In genomic region chr12:57242329-57242690, GRCh38 we compare ENCODE assay signal across 8 cellular contexts. TPM values are rescaled to one million over a fixed set of nuclear protein-coding genes. Genes with fewer than 3 reads are reported as not detected.
DNase-seq lines count a peak whose midpoint lies in the region; ATAC-seq and TF ChIP-seq lines count a peak whose summit lies in the region.

No MANE protein-coding gene starts in this region.

- peaks cover 47% of the 10 kb centered on the region for H3K4me1 ChIP-seq in mesenchymal stem cell (ENCODE audit: control insufficient read depth, insufficient read depth, low read depth, low read length)

- no peaks in the 10 kb centered on the region for H3K79me1 ChIP-seq in mesenchymal stem cell (replicated peaks; ENCODE audit: low read length, poor library complexity, severe bottlenecking)

- no peak overlapping the region for H4K91ac ChIP-seq in mesenchymal stem cell (ENCODE audit: low read length)

- H3K23ac ChIP-seq in mesenchymal stem cell (ENCODE audit: low read length in 2 of 2) = no peak overlapping the region

- DNase-seq in AG10803 (ENCODE audit: low read depth) (no peak), mesenchymal stem cell (no peak), CD1c-positive myeloid dendritic cell (ENCODE audit: extremely low spot score) (no peak), GM13977 (ENCODE audit: low spot score) (no peak), HPDE6-E6E7 (ENCODE audit: extremely low spot score) (no peak)

- peaks cover 41% of the 10 kb centered on the region for H3K4me1 Mint-ChIP-seq in activated T-helper 17 cell treated with anti-CD3 and anti-CD28 coated beads, Interleukin-2, amount 50 U/mL, for 72 hours

- ATAC-seq in activated T-helper 17 cell treated with anti-CD3 and anti-CD28 coated beads, Interleukin-2, amount 50 U/mL, for 72 hours (replicated peaks) = no peak
- no peak for ATAC-seq in GM18498 (IDR thresholded peaks at IDR 0.05; ENCODE audit: unreplicated experiment)

- H2BK5ac ChIP-seq in mesenchymal stem cell (ENCODE audit: low read depth, low read length, poor library complexity, severe bottlenecking) = no peak overlapping the region

- 8% methylated on average over 18 of the region's 18 CpGs for whole genome bisulfite sequencing in mesenchymal stem cell

- H3K27me3 ChIP-seq in mesenchymal stem cell (ENCODE audit: control insufficient read depth in 1 of 2, insufficient read depth in 1 of 2, low read length in 2 of 2) = peaks cover 42 to 70% of the 10 kb centered on the region in 2 experiments

- H2AK5ac ChIP-seq in mesenchymal stem cell (ENCODE audit: low read length, severe bottlenecking) = no peak overlapping the region

- peak overlapping the region; percentile 69 for H3K4me2 ChIP-seq in mesenchymal stem cell (ENCODE audit: low read length, poor library complexity, severe bottlenecking)

- H3K9me3 Mint-ChIP-seq in activated T-helper 17 cell treated with anti-CD3 and anti-CD28 coated beads, Interleukin-2, amount 50 U/mL, for 72 hours = no peaks in the 10 kb centered on the region

- no peak for TF ChIP-seq EP300 in Ishikawa (IDR thresholded peaks at IDR 0.05; ENCODE audit: borderline replicate concordance)

- H2BK12ac ChIP-seq in mesenchymal stem cell (ENCODE audit: low read length in 2 of 2) = no peak overlapping the region

- no peak overlapping the region for H3K18ac ChIP-seq in mesenchymal stem cell (ENCODE audit: low read depth in 1 of 2, low read length in 2 of 2)

- H3K27me3 Mint-ChIP-seq in activated T-helper 17 cell treated with anti-CD3 and anti-CD28 coated beads, Interleukin-2, amount 50 U/mL, for 72 hours = peaks cover 50% of the 10 kb centered on the region

- H3K36me3 ChIP-seq in mesenchymal stem cell (ENCODE audit: control insufficient read depth in 1 of 2, insufficient read depth in 2 of 2, low read depth in 1 of 2, low read length in 2 of 2) = no peaks in the 10 kb centered on the region

- no peak overlapping the region for H4K8ac ChIP-seq in mesenchymal stem cell (ENCODE audit: low read length)

- peaks cover 16% of the 10 kb centered on the region for H3K36me3 Mint-ChIP-seq in activated T-helper 17 cell treated with anti-CD3 and anti-CD28 coated beads, Interleukin-2, amount 50 U/mL, for 72 hours (ENCODE audit: low read depth)

- H3K27ac ChIP-seq in mesenchymal stem cell (ENCODE audit: low read length, poor library complexity, severe bottlenecking) = no peak overlapping the region

- no peak overlapping the region for H3K4ac ChIP-seq in mesenchymal stem cell (ENCODE audit: low read depth in 1 of 2, low read length in 2 of 2)

- H3K4me3 ChIP-seq in AG10803 (ENCODE audit: low read length) (peak overlapping the region; percentile 86), mesenchymal stem cell (ENCODE audit: insufficient read depth in 1 of 2, low read depth in 1 of 2, low read length in 2 of 2) (no peak overlapping the region)

- peak overlapping the region; percentile 86 for H3K4me3 Mint-ChIP-seq in activated T-helper 17 cell treated with anti-CD3 and anti-CD28 coated beads, Interleukin-2, amount 50 U/mL, for 72 hours

- no peak overlapping the region for H2AFZ ChIP-seq in mesenchymal stem cell (ENCODE audit: low read depth, low read length)

- no peak overlapping the region for H3K27ac Mint-ChIP-seq in activated T-helper 17 cell treated with anti-CD3 and anti-CD28 coated beads, Interleukin-2, amount 50 U/mL, for 72 hours

- no peak for TF ChIP-seq CTCF in AG10803 (conservative IDR thresholded peaks at IDR 0.05; ENCODE audit: low read length)
- no peak for TF ChIP-seq CTCF in GM13977 (IDR thresholded peaks at IDR 0.05; ENCODE audit: extremely low read depth, insufficient read depth, missing control alignments)

- H2BK120ac ChIP-seq in mesenchymal stem cell (ENCODE audit: low read depth, low read length) = no peak overlapping the region

- no peaks in the 10 kb centered on the region for H3K9me3 ChIP-seq in mesenchymal stem cell (ENCODE audit: control insufficient read depth, low read length)

- H3K9ac ChIP-seq in mesenchymal stem cell (ENCODE audit: low read length) = no peak overlapping the region

- H3K14ac ChIP-seq in mesenchymal stem cell (ENCODE audit: low read length in 2 of 2) = no peak overlapping the region

- no peak for TF ChIP-seq RAD21 in Ishikawa (IDR thresholded peaks at IDR 0.05; ENCODE audit: low read depth)

- in situ Hi-C loops in GM13977 (cut with MboI; ENCODE audit: low pct_unique_long_range_greater_than_20kb, low sequenced_read_pairs, unreplicated experiment) = no loop called here

- H2BK15ac ChIP-seq in mesenchymal stem cell (ENCODE audit: low read depth, poor library complexity, severe bottlenecking) = no peak overlapping the region

TF ChIP-seq in Ishikawa, 13 proteins besides CTCF, POLR2A, EP300 and RAD21:
- no peak for TF ChIP-seq MAX (IDR thresholded peaks at IDR 0.05)
- TF ChIP-seq YY1 (IDR thresholded peaks at IDR 0.05; ENCODE audit: low read depth) = 0 out of 2 replicates have a peak, but pooled peaks have one; percentile 10
- TF ChIP-seq NFIC (IDR thresholded peaks at IDR 0.05) = no peak
- TF ChIP-seq TCF12 (IDR thresholded peaks at IDR 0.05; ENCODE audit: low read depth) = peak; percentile 53; the same call in 1 of the 2 replicates

RNA-seq across cellular contexts. Expression of gene STAC3, which starts 8.7 kb away (rescaled TPM):
- 1 to 10 TPM; 3.2 to 4.5 TPM for total RNA-seq in activated T-helper 17 cell treated with anti-CD3 and anti-CD28 coated beads, Interleukin-2, amount 50 U/mL, for 72 hours
- 0.61 TPM for polyA plus RNA-seq in mesenchymal stem cell (2013, experiment 1 of 2)
- polyA plus RNA-seq in mesenchymal stem cell (2013, experiment 2 of 2) = 0.21 TPM

RNA-seq across cellular contexts. Expression of gene SHMT2, which starts 12.8 kb away (rescaled TPM):
- total RNA-seq in activated T-helper 17 cell treated with anti-CD3 and anti-CD28 coated beads, Interleukin-2, amount 50 U/mL, for 72 hours = 100 to 1,000 TPM; 232 to 320 TPM
- 196 TPM for polyA plus RNA-seq in mesenchymal stem cell (2013, experiment 1 of 2)
- polyA plus RNA-seq in mesenchymal stem cell (2013, experiment 2 of 2) = 196 TPM

RNA-seq across cellular contexts. Expression of gene NXPH4, which starts 25.7 kb away (rescaled TPM):
- 1 to 10 TPM in 1 of 2 donors, under 1 TPM in 1; 0.34 to 1.4 TPM for total RNA-seq in activated T-helper 17 cell treated with anti-CD3 and anti-CD28 coated beads, Interleukin-2, amount 50 U/mL, for 72 hours
- polyA plus RNA-seq in mesenchymal stem cell (2013, experiment 1 of 2) = 1.8 TPM
- 1.6 TPM for polyA plus RNA-seq in mesenchymal stem cell (2013, experiment 2 of 2)
